In genomic region chr2:143452817-143453462, GRCh38 we compare ENCODE assay signal across 9 cellular contexts.
DNase-seq lines count a peak whose midpoint lies in the region; ATAC-seq and TF ChIP-seq lines count a peak whose summit lies in the region.
"Had no signal": no experiment of that assay in that cellular context is flagged by ENCODE, and none has a peak within 500 bp of the region (broad histone marks: within the 10 kb centered on the region; RNA-seq: fewer than 3 reads in every experiment).

No MANE protein-coding gene starts in this region.

- CTCF ChIA-PET in activated CD8-positive, alpha-beta T cell treated with anti-CD3 and anti-CD28 coated beads for 36 hours (lab: Charles Lee) = interaction anchor here (0.8 to 1.8 kb wide), 3 partner anchors 9 to 205 kb away, joined by 3 to 4 read pairs (median 3); no protein-coding TSS in a partner anchor

- intact Hi-C loops in activated CD8-positive, alpha-beta T cell treated with anti-CD3 and anti-CD28 coated beads for 36 hours (cut with micrococcal nuclease) = no loop called here

- TF ChIP-seq CTCF in activated CD8-positive, alpha-beta T cell treated with anti-CD3 and anti-CD28 coated beads for 36 hours (IDR thresholded peaks at IDR 0.05) = no peak

- ATAC-seq in HG03159 (IDR thresholded peaks at IDR 0.05; ENCODE audit: unreplicated experiment) (peak; percentile 64), HG03045 (IDR thresholded peaks at IDR 0.05; ENCODE audit: unreplicated experiment) (no peak)
- ATAC-seq in activated CD8-positive, alpha-beta T cell treated with anti-CD3 and anti-CD28 coated beads for 36 hours = peak; percentile 81

- peaks cover 47% of the 10 kb centered on the region for H3K4me1 Mint-ChIP-seq in activated CD8-positive, alpha-beta T cell treated with anti-CD3 and anti-CD28 coated beads for 36 hours (ENCODE audit: low read depth)

- no peak overlapping the region for H3K27ac Mint-ChIP-seq in activated CD8-positive, alpha-beta T cell treated with anti-CD3 and anti-CD28 coated beads for 36 hours

- peak; percentile 17 for DNase-seq in activated T-cell treated with anti-CD3 and anti-CD28 coated beads for 24 hours (ENCODE audit: low read depth)
- no peak for DNase-seq in activated T-cell treated with anti-CD3 and anti-CD28 coated beads for 4 hours
- DNase-seq in activated CD8-positive, alpha-beta T cell treated with anti-CD3 and anti-CD28 coated beads for 36 hours = peak; percentile 78
- peak; percentile 41 for DNase-seq in stimulated activated CD8-positive, alpha-beta memory T cell treated with anti-CD3 and anti-CD28 coated beads, Interleukin-4, amount 100 ng/mL, for 48 hours
- DNase-seq in SHP77 treated with DMSO at 0.1 percent for 48 hours (lab: John Stamatoyannopoulos, UW) = no peak
- DNase-seq in HK-2 (ENCODE audit: unreplicated experiment) = no peak
- DNase-seq: NCI-H187 treated with DMSO at 0.1 percent for 48 hours had no signal

- no peak overlapping the region for H3K4me3 Mint-ChIP-seq in activated CD8-positive, alpha-beta T cell treated with anti-CD3 and anti-CD28 coated beads for 36 hours

- POLR2A ChIA-PET in activated CD8-positive, alpha-beta T cell treated with anti-CD3 and anti-CD28 coated beads for 36 hours (lab: Charles Lee) = no interaction called here

- peaks cover 13% of the 10 kb centered on the region for H3K36me3 Mint-ChIP-seq in activated CD8-positive, alpha-beta T cell treated with anti-CD3 and anti-CD28 coated beads for 36 hours (ENCODE audit: low read depth)

- no peaks in the 10 kb centered on the region for H3K27me3 Mint-ChIP-seq in activated CD8-positive, alpha-beta T cell treated with anti-CD3 and anti-CD28 coated beads for 36 hours

- no peaks in the 10 kb centered on the region for H3K9me3 Mint-ChIP-seq in activated CD8-positive, alpha-beta T cell treated with anti-CD3 and anti-CD28 coated beads for 36 hours

Comparison
In these comparisons a context has a peak if more than half of its experiments do, and no peak if none do; other contexts are left out.
1. DNase-seq: peak in activated T-cell treated with anti-CD3 and anti-CD28 coated beads for 24 hours (single experiment), activated CD8-positive, alpha-beta T cell treated with anti-CD3 and anti-CD28 coated beads for 36 hours (single experiment) and stimulated activated CD8-positive, alpha-beta memory T cell treated with anti-CD3 and anti-CD28 coated beads, Interleukin-4, amount 100 ng/mL, for 48 hours (single experiment); none in activated T-cell treated with anti-CD3 and anti-CD28 coated beads for 4 hours (single experiment), SHP77 treated with DMSO at 0.1 percent for 48 hours (single experiment) and HK-2 (single experiment).